2 cellular contexts compared by ENCODE assay signal in genomic region chr18:24544949-24545348, GRCh38.
TF ChIP-seq lines count a peak whose summit lies in the region.

No MANE protein-coding gene starts in this region.

TF ChIP-seq in SK-N-SH, 30 proteins besides CTCF, POLR2A, EP300 and RAD21 (continued from another document):
- TF ChIP-seq ZBTB33 (IDR thresholded peaks at IDR 0.05; ENCODE audit: borderline replicate concordance, low read depth) (no peak), RCOR1 (IDR thresholded peaks at IDR 0.05; ENCODE audit: low read length) (peak; percentile 72; the same call in 1 of the 2 replicates), GABPA (IDR thresholded peaks at IDR 0.05; ENCODE audit: low read depth) (no peak)

TF ChIP-seq in SK-N-SH treated with all-trans-retinoic acid at 6 μM for 48 hours, 23 proteins besides CTCF, POLR2A, EP300 and RAD21 (continued from another document):
- TF ChIP-seq, protein P1, sequence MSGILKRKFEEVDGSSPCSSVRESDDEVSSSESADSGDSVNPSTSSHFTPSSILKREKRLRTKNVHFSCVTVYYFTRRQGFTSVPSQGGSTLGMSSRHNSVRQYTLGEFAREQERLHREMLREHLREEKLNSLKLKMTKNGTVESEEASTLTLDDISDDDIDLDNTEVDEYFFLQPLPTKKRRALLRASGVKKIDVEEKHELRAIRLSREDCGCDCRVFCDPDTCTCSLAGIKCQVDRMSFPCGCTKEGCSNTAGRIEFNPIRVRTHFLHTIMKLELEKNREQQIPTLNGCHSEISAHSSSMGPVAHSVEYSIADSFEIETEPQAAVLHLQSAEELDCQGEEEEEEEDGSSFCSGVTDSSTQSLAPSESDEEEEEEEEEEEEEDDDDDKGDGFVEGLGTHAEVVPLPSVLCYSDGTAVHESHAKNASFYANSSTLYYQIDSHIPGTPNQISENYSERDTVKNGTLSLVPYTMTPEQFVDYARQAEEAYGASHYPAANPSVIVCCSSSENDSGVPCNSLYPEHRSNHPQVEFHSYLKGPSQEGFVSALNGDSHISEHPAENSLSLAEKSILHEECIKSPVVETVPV (CRISPR knock-in tag; IDR thresholded peaks at IDR 0.05), result no peak
- no peak for TF ChIP-seq OSR1 (CRISPR knock-in tag; IDR thresholded peaks at IDR 0.05)
- TF ChIP-seq ZFP3 (CRISPR knock-in tag; IDR thresholded peaks at IDR 0.05), result no peak
